ENCODE assay signal across 2 cellular contexts in genomic region chr6:158939255-158940170, GRCh38.
TF ChIP-seq lines count a peak whose summit lies in the region.

No MANE protein-coding gene starts in this region.

TF ChIP-seq in HepG2, 621 proteins besides CTCF, POLR2A, EP300 and RAD21 (continued from another document):
- no peak for TF ChIP-seq ZNF770 (CRISPR knock-in tag; IDR thresholded peaks at IDR 0.05)

TF ChIP-seq in SK-N-SH treated with all-trans-retinoic acid at 6 μM for 48 hours, 23 proteins besides CTCF, POLR2A, EP300 and RAD21 (continued from another document):
- TF ChIP-seq POU6F1 (CRISPR knock-in tag; IDR thresholded peaks at IDR 0.05; ENCODE audit: borderline replicate concordance, low read depth): no peak
TF ChIP-seq in SK-N-SH treated with all-trans-retinoic acid at 6 μM for 48 hours: peak in this region for 0.
